In genomic region chr22:40256501-40256900, GRCh38 we compare ENCODE assay signal across 22 cellular contexts.
DNase-seq lines count a peak whose midpoint lies in the region; ATAC-seq and TF ChIP-seq lines count a peak whose summit lies in the region.
"Had no signal": no experiment of that assay in that cellular context is flagged by ENCODE, and none has a peak within 500 bp of the region (broad histone marks: within the 10 kb centered on the region; RNA-seq: fewer than 3 reads in every experiment).

No MANE protein-coding gene starts in this region.

- H3K9me3 Mint-ChIP-seq in activated naive CD8-positive, alpha-beta T cell (ENCODE audit: low read depth): no peaks in the 10 kb centered on the region
- H3K9me3 Mint-ChIP-seq in activated naive CD8-positive, alpha-beta T cell treated with anti-CD3 and anti-CD28 coated beads for 36 hours: no peaks in the 10 kb centered on the region
- no peaks in the 10 kb centered on the region for H3K9me3 Mint-ChIP-seq in WTC11
- H3K9me3 Mint-ChIP-seq in immature natural killer cell: no peaks in the 10 kb centered on the region
- no peaks in the 10 kb centered on the region for H3K9me3 Mint-ChIP-seq in stimulated activated memory B cell treated with anti-CD40 and anti-IgM and Interleukin-4, amounts not matched to agents 10 μg/mL and 1 μg/mL and 100 μg/mL, for 72 hours
- H3K9me3 Mint-ChIP-seq: memory B cell, neural progenitor cell had no signal

- peaks cover 67% of the 10 kb centered on the region for H3K4me1 Mint-ChIP-seq in activated naive CD8-positive, alpha-beta T cell (ENCODE audit: low read depth)
- peaks cover 40% of the 10 kb centered on the region for H3K4me1 Mint-ChIP-seq in activated naive CD8-positive, alpha-beta T cell treated with anti-CD3 and anti-CD28 coated beads for 36 hours
- peaks cover 5% of the 10 kb centered on the region for H3K4me1 Mint-ChIP-seq in WTC11
- peaks cover 37 to 54% of the 10 kb centered on the region in 2 donors for H3K4me1 Mint-ChIP-seq in immature natural killer cell
- H3K4me1 Mint-ChIP-seq in stimulated activated memory B cell treated with anti-CD40 and anti-IgM and Interleukin-4, amounts not matched to agents 10 μg/mL and 1 μg/mL and 100 μg/mL, for 72 hours: peaks cover 24% of the 10 kb centered on the region

- peak overlapping the region; percentile 56 for H3K27ac Mint-ChIP-seq in activated naive CD8-positive, alpha-beta T cell
- no peak overlapping the region for H3K27ac Mint-ChIP-seq in activated naive CD8-positive, alpha-beta T cell treated with anti-CD3 and anti-CD28 coated beads for 36 hours
- H3K27ac Mint-ChIP-seq in WTC11: peak overlapping the region; percentile 19; the same call in 1 of the 2 replicates
- peak overlapping the region in 5 of 6 donors; percentile 7 to 77 (median 35) for H3K27ac Mint-ChIP-seq in immature natural killer cell
- H3K27ac Mint-ChIP-seq in stimulated activated memory B cell treated with anti-CD40 and anti-IgM and Interleukin-4, amounts not matched to agents 10 μg/mL and 1 μg/mL and 100 μg/mL, for 72 hours: peak overlapping the region; percentile 51
- H3K27ac Mint-ChIP-seq: neural progenitor cell had no signal

- H3K4me3 Mint-ChIP-seq in activated naive CD8-positive, alpha-beta T cell: no peak overlapping the region
- H3K4me3 Mint-ChIP-seq in activated naive CD8-positive, alpha-beta T cell treated with anti-CD3 and anti-CD28 coated beads for 36 hours: no peak overlapping the region
- H3K4me3 Mint-ChIP-seq in WTC11 (no peak overlapping the region), immature natural killer cell (no peak overlapping the region)
- no peak overlapping the region for H3K4me3 Mint-ChIP-seq in stimulated activated memory B cell treated with anti-CD40 and anti-IgM and Interleukin-4, amounts not matched to agents 10 μg/mL and 1 μg/mL and 100 μg/mL, for 72 hours
- H3K4me3 Mint-ChIP-seq: memory B cell, neural progenitor cell had no signal

- CTCF ChIA-PET in WTC11 (lab: Charles Lee): no interaction called here

- ATAC-seq in WTC11 (no peak), HG03097 (IDR thresholded peaks at IDR 0.05; ENCODE audit: low FRiP score, unreplicated experiment) (no peak), GM18861 (IDR thresholded peaks at IDR 0.05; ENCODE audit: unreplicated experiment) (no peak)
- no peak for ATAC-seq in stimulated activated memory B cell treated with anti-CD40 and anti-IgM and Interleukin-4, amounts not matched to agents 10 μg/mL and 1 μg/mL and 100 μg/mL, for 72 hours
- ATAC-seq: gastroesophageal sphincter, SK-N-SH treated with all-trans-retinoic acid at 6 μM for 48 hours had no signal

- DNase-seq in activated naive CD8-positive, alpha-beta T cell treated with anti-CD3 and anti-CD28 coated beads for 36 hours: no peak
- DNase-seq in WTC11 (ENCODE audit: low spot score) (no peak), immature natural killer cell (no peak), NCI-H2029 (lab: John Stamatoyannopoulos, UW) (no peak)
- DNase-seq: activated CD4-positive, alpha-beta T cell treated with anti-CD3 and anti-CD28 coated beads, Interleukin-2, amount 50 U/mL, for 1 hour; activated T-cell treated with anti-CD3 and anti-CD28 coated beads, Interleukin-2, amount 50 U/mL, for 48 hours; adrenal gland; dermis blood vessel endothelial cell; Karpas-422; kidney glomerular epithelial cell; NCI-H1048; NCI-H1930; NK-92 treated with Interleukin-12 subunit alpha and Interleukin-12 subunit beta, amount 100 ng/mL, for 24 hours; thyroid gland had no signal

- H3K27me3 Mint-ChIP-seq in activated naive CD8-positive, alpha-beta T cell: no peaks in the 10 kb centered on the region
- no peaks in the 10 kb centered on the region for H3K27me3 Mint-ChIP-seq in activated naive CD8-positive, alpha-beta T cell treated with anti-CD3 and anti-CD28 coated beads for 36 hours
- no peaks in the 10 kb centered on the region for H3K27me3 Mint-ChIP-seq in WTC11 (ENCODE audit: low read depth)
- H3K27me3 Mint-ChIP-seq in immature natural killer cell (ENCODE audit: low read depth in 3 of 3): no peaks in the 10 kb centered on the region
- H3K27me3 Mint-ChIP-seq in stimulated activated memory B cell treated with anti-CD40 and anti-IgM and Interleukin-4, amounts not matched to agents 10 μg/mL and 1 μg/mL and 100 μg/mL, for 72 hours: no peaks in the 10 kb centered on the region
- H3K27me3 Mint-ChIP-seq: memory B cell had no signal

- TF ChIP-seq CTCF in WTC11 (IDR thresholded peaks at IDR 0.05): no peak

- POLR2A ChIA-PET in WTC11 (lab: Charles Lee): no interaction called here

- peaks cover 17% of the 10 kb centered on the region for H3K36me3 Mint-ChIP-seq in activated naive CD8-positive, alpha-beta T cell
- H3K36me3 Mint-ChIP-seq in activated naive CD8-positive, alpha-beta T cell treated with anti-CD3 and anti-CD28 coated beads for 36 hours: peaks cover 41% of the 10 kb centered on the region
- H3K36me3 Mint-ChIP-seq in WTC11: peaks cover 14% of the 10 kb centered on the region
- H3K36me3 Mint-ChIP-seq in immature natural killer cell: peaks cover 0 to 9% (median 8%) of the 10 kb centered on the region in 3 donors
- H3K36me3 Mint-ChIP-seq in stimulated activated memory B cell treated with anti-CD40 and anti-IgM and Interleukin-4, amounts not matched to agents 10 μg/mL and 1 μg/mL and 100 μg/mL, for 72 hours: peaks cover 48% of the 10 kb centered on the region

TF ChIP-seq in WTC11, 78 proteins besides CTCF, POLR2A, EP300 and RAD21 (continues in another document):
- TF ChIP-seq ZSCAN18 (CRISPR knock-in tag; IDR thresholded peaks at IDR 0.05) (no peak), SMAD4 (CRISPR knock-in tag; IDR thresholded peaks at IDR 0.05) (no peak), IRF2 (CRISPR knock-in tag; IDR thresholded peaks at IDR 0.05; ENCODE audit: borderline replicate concordance, low read depth) (no peak), CREB1 (CRISPR knock-in tag; IDR thresholded peaks at IDR 0.05) (no peak), NFE2L1 (CRISPR knock-in tag; IDR thresholded peaks at IDR 0.05) (no peak), SOX15 (CRISPR knock-in tag; IDR thresholded peaks at IDR 0.05) (no peak), ZNF232 (CRISPR knock-in tag; IDR thresholded peaks at IDR 0.05) (no peak), HMGA2 (CRISPR knock-in tag; IDR thresholded peaks at IDR 0.05) (no peak), ZNF396 (CRISPR knock-in tag; IDR thresholded peaks at IDR 0.05; ENCODE audit: borderline replicate concordance) (no peak), SMAD3 (CRISPR knock-in tag; IDR thresholded peaks at IDR 0.05; ENCODE audit: borderline replicate concordance) (no peak), ZNF416 (CRISPR knock-in tag; IDR thresholded peaks at IDR 0.05) (no peak)
- TF ChIP-seq, protein P1, sequence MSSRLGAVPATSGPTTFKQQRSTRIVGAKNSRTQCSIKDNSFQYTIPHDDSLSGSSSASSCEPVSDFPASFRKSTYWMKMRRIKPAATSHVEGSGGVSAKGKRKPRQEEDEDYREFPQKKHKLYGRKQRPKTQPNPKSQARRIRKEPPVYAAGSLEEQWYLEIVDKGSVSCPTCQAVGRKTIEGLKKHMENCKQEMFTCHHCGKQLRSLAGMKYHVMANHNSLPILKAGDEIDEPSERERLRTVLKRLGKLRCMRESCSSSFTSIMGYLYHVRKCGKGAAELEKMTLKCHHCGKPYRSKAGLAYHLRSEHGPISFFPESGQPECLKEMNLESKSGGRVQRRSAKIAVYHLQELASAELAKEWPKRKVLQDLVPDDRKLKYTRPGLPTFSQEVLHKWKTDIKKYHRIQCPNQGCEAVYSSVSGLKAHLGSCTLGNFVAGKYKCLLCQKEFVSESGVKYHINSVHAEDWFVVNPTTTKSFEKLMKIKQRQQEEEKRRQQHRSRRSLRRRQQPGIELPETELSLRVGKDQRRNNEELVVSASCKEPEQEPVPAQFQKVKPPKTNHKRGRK (CRISPR knock-in tag; IDR thresholded peaks at IDR 0.05; ENCODE audit: borderline replicate concordance): no peak
- TF ChIP-seq, protein P2, sequence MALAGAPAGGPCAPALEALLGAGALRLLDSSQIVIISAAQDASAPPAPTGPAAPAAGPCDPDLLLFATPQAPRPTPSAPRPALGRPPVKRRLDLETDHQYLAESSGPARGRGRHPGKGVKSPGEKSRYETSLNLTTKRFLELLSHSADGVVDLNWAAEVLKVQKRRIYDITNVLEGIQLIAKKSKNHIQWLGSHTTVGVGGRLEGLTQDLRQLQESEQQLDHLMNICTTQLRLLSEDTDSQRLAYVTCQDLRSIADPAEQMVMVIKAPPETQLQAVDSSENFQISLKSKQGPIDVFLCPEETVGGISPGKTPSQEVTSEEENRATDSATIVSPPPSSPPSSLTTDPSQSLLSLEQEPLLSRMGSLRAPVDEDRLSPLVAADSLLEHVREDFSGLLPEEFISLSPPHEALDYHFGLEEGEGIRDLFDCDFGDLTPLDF (CRISPR knock-in tag; IDR thresholded peaks at IDR 0.05): no peak
